ENCODE assay signal across 19 cellular contexts in the genomic region with DNA sequence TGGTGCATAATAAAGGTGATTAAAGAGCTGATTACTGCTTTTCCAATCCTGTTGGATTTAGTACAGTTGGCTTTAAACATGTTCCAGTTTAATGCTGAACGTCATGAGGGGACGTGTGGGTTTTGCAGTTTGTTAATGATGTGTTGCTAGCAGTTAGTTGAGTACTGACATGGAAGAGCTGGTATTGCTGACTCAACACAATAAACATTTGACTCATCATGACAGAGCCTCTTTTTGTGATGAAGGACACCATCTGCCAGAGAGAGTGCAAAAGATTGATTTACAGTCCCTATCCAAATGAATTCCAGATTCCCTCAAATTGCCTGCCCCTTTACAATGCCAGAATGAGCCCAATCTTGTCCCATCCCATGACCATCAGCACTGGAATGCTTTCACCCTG.
DNase-seq lines count a peak whose midpoint lies in the region; ATAC-seq, FAIRE-seq and TF ChIP-seq lines count a peak whose summit lies in the region.
"Had no signal": no experiment of that assay in that cellular context is flagged by ENCODE, and none has a peak within 500 bp of the region (broad histone marks: within the 10 kb centered on the region; RNA-seq: fewer than 3 reads in every experiment).

No MANE protein-coding gene starts in this region.

- no peak overlapping the region for H3K4me3 ChIP-seq in fibroblast of mammary gland (ENCODE audit: control insufficient read depth, low read depth, low read length)
- H3K4me3 ChIP-seq: body of pancreas, dorsolateral prefrontal cortex, esophagus squamous epithelium, right atrium auricular region had no signal

- DNase-seq in NCI-H2171 treated with DMSO at 0.1 percent for 48 hours (lab: John Stamatoyannopoulos, UW) (peak; percentile 50), NCI-H2171 (lab: John Stamatoyannopoulos, UW) (no peak), RCC 7860 (ENCODE audit: low spot score) (peak; percentile 61), fibroblast of mammary gland (ENCODE audit: low read depth) (peak; percentile 89), urothelium cell line (ENCODE audit: low spot score) (peak; percentile 23), NCI-H1417 (lab: John Stamatoyannopoulos, UW) (no peak)
- DNase-seq in stimulated activated naive CD4-positive, alpha-beta T cell treated with Interleukin-2 at 50 U/mL for 16 hours (lab: John Stamatoyannopoulos, UW) = no peak
- DNase-seq: activated naive CD4-positive, alpha-beta T cell treated with anti-CD3 and anti-CD28 coated beads, Interleukin-2, amount 50 U/mL, for 16 hours; body of pancreas; CD4-positive, alpha-beta memory T cell; dorsolateral prefrontal cortex; esophagus squamous epithelium; hippocampal formation; KBM-7; NCI-H1092; NCI-H82 had no signal

- ATAC-seq in GM19395 (IDR thresholded peaks at IDR 0.05; ENCODE audit: unreplicated experiment) = no peak
- ATAC-seq: body of pancreas had no signal

- FAIRE-seq in RCC 7860 (lab: Jason Lieb, UNC) (peak; percentile 7), urothelium cell line (lab: Jason Lieb, UNC) (no peak)
- FAIRE-seq: TTC549 had no signal

- TF ChIP-seq CTCF in fibroblast of mammary gland (conservative IDR thresholded peaks at IDR 0.05; ENCODE audit: control insufficient read depth, insufficient read depth, low read depth, low read length) = no peak

Comparison
In these comparisons a context has a peak if more than half of its experiments do, and no peak if none do; other contexts are left out.
1. DNase-seq: peak in NCI-H2171 treated with DMSO at 0.1 percent for 48 hours (single experiment), RCC 7860 (single experiment), fibroblast of mammary gland (single experiment) and urothelium cell line (single experiment); none in NCI-H2171 (single experiment), NCI-H1417 (0 of 3) and stimulated activated naive CD4-positive, alpha-beta T cell treated with Interleukin-2 at 50 U/mL for 16 hours (single experiment).